In the genomic region with DNA sequence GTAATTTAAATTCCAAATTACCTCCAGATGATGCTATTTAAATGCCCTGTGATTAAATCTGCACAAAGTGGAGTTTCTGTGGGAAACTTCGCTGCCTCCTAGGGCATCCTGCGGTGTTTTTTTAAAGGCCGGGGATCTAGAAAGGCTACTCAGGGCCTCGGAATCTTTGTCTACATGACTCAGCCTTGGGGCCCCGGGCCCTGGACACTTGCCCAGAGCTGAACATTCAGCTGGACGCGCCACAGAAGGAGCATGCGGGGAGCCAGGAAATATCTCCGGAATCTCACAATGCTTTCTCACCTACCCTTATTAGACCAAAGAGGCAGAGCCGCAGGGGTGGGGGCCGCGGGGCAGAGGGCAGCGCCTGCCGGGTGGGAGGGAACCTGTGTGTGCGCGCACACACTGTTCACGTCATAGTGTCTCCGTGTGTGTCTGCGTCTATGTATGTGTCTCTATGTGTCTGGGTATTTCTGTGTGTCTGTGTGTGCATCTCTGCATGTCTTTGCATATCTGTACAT, we compare ENCODE assay signal across 8 cellular contexts.
A peak's percentile ranks its signal among the peaks of the same experiment; 100 is the strongest.
DNase-seq lines count a peak whose midpoint lies in the region; ATAC-seq, FAIRE-seq and TF ChIP-seq lines count a peak whose summit lies in the region.

No MANE protein-coding gene starts in this region.

- no peaks in the 10 kb centered on the region for H3K27me3 ChIP-seq in stomach

- H3K4me3 ChIP-seq in kidney (ENCODE audit: low read length in 2 of 2) (no peak overlapping the region), stomach (peak overlapping the region in 1 of 4 donors; percentile 12)

- no peak for TF ChIP-seq POLR2A in stomach (IDR thresholded peaks at IDR 0.05)

- TF ChIP-seq CTCF in kidney (IDR thresholded peaks at IDR 0.05; ENCODE audit: borderline replicate concordance, extremely low read depth, insufficient read depth) (no peak), stomach (IDR thresholded peaks at IDR 0.05) (no peak)

- ATAC-seq in HG02981 (IDR thresholded peaks at IDR 0.05; ENCODE audit: unreplicated experiment) (no peak), HG02852 (IDR thresholded peaks at IDR 0.05; ENCODE audit: unreplicated experiment) (no peak)

- peak overlapping the region in 1 of 2 donors; percentile 22 for H3K9ac ChIP-seq in kidney (ENCODE audit: low read length in 2 of 2)

- TF ChIP-seq EP300 in stomach (IDR thresholded peaks at IDR 0.05) = peak; percentile 80

- peak; percentile 91 for DNase-seq in HPDE6-E6E7 (ENCODE audit: extremely low spot score)
- DNase-seq in brain pericyte (ENCODE audit: low read depth, low spot score) = peak; percentile 93
- peak; percentile 96 for DNase-seq in kidney
- DNase-seq in stomach = peak; percentile 88
- no peak for DNase-seq in activated CD4-positive, alpha-beta T cell treated with anti-CD3 and anti-CD28 coated beads, Interleukin-2, amount 50 U/mL, for 48 hours
- DNase-seq in NOMO-1 treated with DMSO at 0.1 percent for 48 hours (lab: John Stamatoyannopoulos, UW; ENCODE audit: unreplicated experiment) = no peak

- H3K9me3 ChIP-seq in kidney (ENCODE audit: control insufficient read depth in 1 of 2, low read length in 2 of 2) = no peaks in the 10 kb centered on the region
- H3K9me3 ChIP-seq in stomach = no peaks in the 10 kb centered on the region

- H3K27ac ChIP-seq in kidney (ENCODE audit: low read depth in 2 of 2, low read length in 2 of 2) = peak overlapping the region; percentile 13 to 51
- H3K27ac ChIP-seq in stomach = peak overlapping the region in 4 of 5 donors; percentile 77 to 93 (median 85)

- H3K4me1 ChIP-seq in kidney (ENCODE audit: control insufficient read depth in 1 of 2, insufficient read depth in 1 of 2, low read depth in 1 of 2, low read length in 2 of 2) (peaks cover 3 to 10% of the 10 kb centered on the region in 2 donors), stomach (peaks cover 22 to 55% (median 39%) of the 10 kb centered on the region in 4 donors)

- FAIRE-seq in kidney (lab: Jason Lieb, UNC) = no peak

- intact Hi-C loops in kidney (cut with DNase I) (no loop called here), stomach (cut with DNase I; ENCODE audit: low total_unique reads) (no loop called here)

- WGBS in stomach, 5 donors = 11 to 33% (median 12%) methylated on average over 19 of the region's 19 CpGs

- no peaks in the 10 kb centered on the region for H3K36me3 ChIP-seq in kidney (ENCODE audit: control insufficient read depth in 1 of 2, insufficient read depth in 2 of 2, low read length in 2 of 2)
- no peaks in the 10 kb centered on the region for H3K36me3 ChIP-seq in stomach

Comparison
In these comparisons a context has a peak if more than half of its experiments do, and no peak if none do; other contexts are left out.
1. DNase-seq: peak in HPDE6-E6E7 (single experiment), brain pericyte (single experiment), kidney (single experiment) and stomach (single experiment); none in activated CD4-positive, alpha-beta T cell treated with anti-CD3 and anti-CD28 coated beads, Interleukin-2, amount 50 U/mL, for 48 hours (0 of 2) and NOMO-1 treated with DMSO at 0.1 percent for 48 hours (single experiment).